In genomic region chr21:38733973-38734546, GRCh38 we compare ENCODE assay signal across 8 cellular contexts.
DNase-seq lines count a peak whose midpoint lies in the region; ATAC-seq lines count a peak whose summit lies in the region.

No MANE protein-coding gene starts in this region.

- H3K4me1 Mint-ChIP-seq in CD8-positive, alpha-beta memory T cell: peaks cover 7 to 11% (median 7%) of the 10 kb centered on the region in 3 donors
- H3K4me1 Mint-ChIP-seq in activated T-cell treated with anti-CD3 and anti-CD28 coated beads, Interleukin-2, amount 50 U/mL, for 4 hours (ENCODE audit: low read depth): peaks cover 8% of the 10 kb centered on the region

- no peaks in the 10 kb centered on the region for H3K36me3 ChIP-seq in CD8-positive, alpha-beta memory T cell (ENCODE audit: insufficient read depth, low read length)
- H3K36me3 ChIP-seq in HUES64 (ENCODE audit: insufficient read depth, low read length): no peaks in the 10 kb centered on the region
- H3K36me3 ChIP-seq in mucosa of rectum (ENCODE audit: control insufficient read depth in 2 of 2, insufficient read depth in 2 of 2, low read length in 2 of 2): no peaks in the 10 kb centered on the region

- no peaks in the 10 kb centered on the region for H3K9me3 Mint-ChIP-seq in CD8-positive, alpha-beta memory T cell
- no peaks in the 10 kb centered on the region for H3K9me3 Mint-ChIP-seq in activated T-cell treated with anti-CD3 and anti-CD28 coated beads, Interleukin-2, amount 50 U/mL, for 4 hours

- WGBS in HUES64: 2% methylated on average over 30 of the region's 30 CpGs

- H3K27ac Mint-ChIP-seq in CD8-positive, alpha-beta memory T cell: peak overlapping the region in 2 of 8 donors; percentile 7 to 59

- H3K27me3 Mint-ChIP-seq in CD8-positive, alpha-beta memory T cell: peaks cover 25 to 43% of the 10 kb centered on the region in 2 donors
- H3K27me3 Mint-ChIP-seq in activated T-cell treated with anti-CD3 and anti-CD28 coated beads, Interleukin-2, amount 50 U/mL, for 4 hours (ENCODE audit: low read depth): peaks cover 18% of the 10 kb centered on the region

- peak overlapping the region in 6 of 7 donors; percentile 56 to 86 (median 69) for H3K4me3 Mint-ChIP-seq in CD8-positive, alpha-beta memory T cell
- peak overlapping the region; percentile 70 for H3K4me3 Mint-ChIP-seq in activated T-cell treated with anti-CD3 and anti-CD28 coated beads, Interleukin-2, amount 50 U/mL, for 4 hours

- CTCF ChIA-PET in CD8-positive, alpha-beta memory T cell (lab: Charles Lee): interaction anchor here (0.6 to 2.5 kb wide), 9 partner anchors 13 to 404 kb away, joined by 3 to 6 read pairs (median 3); no protein-coding TSS in a partner anchor

- peaks cover 7% of the 10 kb centered on the region for H3K4me1 ChIP-seq in CD8-positive, alpha-beta memory T cell (ENCODE audit: insufficient read depth, low read length)
- H3K4me1 ChIP-seq in HUES64 (ENCODE audit: insufficient read depth, low read length): peaks cover 11% of the 10 kb centered on the region; the same call in 1 of the 2 replicates
- peaks cover 12 to 15% of the 10 kb centered on the region in 2 donors for H3K4me1 ChIP-seq in mucosa of rectum (ENCODE audit: control insufficient read depth in 2 of 2, insufficient read depth in 2 of 2, low read length in 2 of 2)

- no peaks in the 10 kb centered on the region for H3K9me3 ChIP-seq in CD8-positive, alpha-beta memory T cell (ENCODE audit: low read length)
- H3K9me3 ChIP-seq in HUES64 (ENCODE audit: insufficient read depth, low read depth, low read length) (no peaks in the 10 kb centered on the region), mucosa of rectum (ENCODE audit: control insufficient read depth in 2 of 2, low read length in 2 of 2) (no peaks in the 10 kb centered on the region)

- POLR2A ChIA-PET in CD8-positive, alpha-beta memory T cell (lab: Charles Lee): no interaction called here

- ATAC-seq in activated T-cell treated with anti-CD3 and anti-CD28 coated beads, Interleukin-2, amount 50 U/mL, for 4 hours: peak; percentile 52 to 77
- ATAC-seq in esophagus mucosa (peak; percentile 77), GM21423 (IDR thresholded peaks at IDR 0.05; ENCODE audit: unreplicated experiment) (no peak)

- H3K27me3 ChIP-seq in CD8-positive, alpha-beta memory T cell (ENCODE audit: insufficient read depth, low read length, poor library complexity, severe bottlenecking): peaks cover 11% of the 10 kb centered on the region
- H3K27me3 ChIP-seq in HUES64 (ENCODE audit: insufficient read depth, low read length): peaks cover 3% of the 10 kb centered on the region; the same call in 1 of the 2 replicates
- no peaks in the 10 kb centered on the region for H3K27me3 ChIP-seq in mucosa of rectum (ENCODE audit: control insufficient read depth in 2 of 2, insufficient read depth in 2 of 2, low read length in 2 of 2)

- peak; percentile 37 to 74 (median 65) for DNase-seq in CD8-positive, alpha-beta memory T cell
- peak; percentile 83 for DNase-seq in OCI-M2 (lab: John Stamatoyannopoulos, UW; ENCODE audit: unreplicated experiment)
- peak; percentile 75 for DNase-seq in activated T-cell treated with anti-CD3 and anti-CD28 coated beads, Interleukin-2, amount 50 U/mL, for 4 hours
- DNase-seq in stimulated activated CD8-positive, alpha-beta memory T cell treated with anti-CD3 and anti-CD28 coated beads, Interleukin-2, amount 100 ng/mL, for 48 hours (ENCODE audit: low read depth in 2 of 2): peak; percentile 54 to 75

- peak overlapping the region; percentile 59 for H3K4me3 ChIP-seq in CD8-positive, alpha-beta memory T cell (ENCODE audit: low read length)
- peak overlapping the region; percentile 44 for H3K4me3 ChIP-seq in HUES64 (ENCODE audit: low read length)
- H3K4me3 ChIP-seq in mucosa of rectum (ENCODE audit: low read length in 2 of 2): peak overlapping the region; percentile 52 to 69

- no peak overlapping the region for H3K27ac ChIP-seq in CD8-positive, alpha-beta memory T cell (ENCODE audit: low read depth, low read length)
- H3K27ac ChIP-seq in HUES64 (ENCODE audit: low read depth, low read length) (peak overlapping the region; percentile 71; the same call in 1 of the 2 replicates), mucosa of rectum (ENCODE audit: low read depth in 2 of 2, low read length in 2 of 2) (peak overlapping the region; percentile 70 to 82)

- peak overlapping the region; percentile 37 for H3K9ac ChIP-seq in HUES64 (ENCODE audit: low read depth, low read length)
- H3K9ac ChIP-seq in mucosa of rectum (ENCODE audit: low read depth in 1 of 2, low read length in 2 of 2): peak overlapping the region; percentile 20 to 60

- H3K36me3 Mint-ChIP-seq in CD8-positive, alpha-beta memory T cell: no peaks in the 10 kb centered on the region
- no peaks in the 10 kb centered on the region for H3K36me3 Mint-ChIP-seq in activated T-cell treated with anti-CD3 and anti-CD28 coated beads, Interleukin-2, amount 50 U/mL, for 4 hours (ENCODE audit: insufficient read depth)
